In genomic region chr12:114411081-114411836, GRCh38 we compare ENCODE assay signal across 17 cellular contexts. TPM values are rescaled to one million over a fixed set of nuclear protein-coding genes. Genes with fewer than 3 reads are reported as not detected.
A peak's percentile ranks its signal among the peaks of the same experiment; 100 is the strongest.
DNase-seq lines count a peak whose midpoint lies in the region; ATAC-seq, FAIRE-seq and TF ChIP-seq lines count a peak whose summit lies in the region.
"Had no signal": no experiment of that assay in that cellular context is flagged by ENCODE, and none has a peak within 500 bp of the region (broad histone marks: within the 10 kb centered on the region; RNA-seq: fewer than 3 reads in every experiment).

No MANE protein-coding gene starts in this region.

- DNase-seq in AG10803 (ENCODE audit: low read depth) (peak; percentile 46), GM23248 (peak; percentile 74), endothelial cell of umbilical vein (ENCODE audit: low read depth, low spot score) (no peak), hepatocyte (ENCODE audit: low spot score) (no peak)
- DNase-seq in activated CD4-positive, alpha-beta T cell treated with anti-CD3 and anti-CD28 coated beads for 48 hours = no peak
- no peak for DNase-seq in stimulated activated naive CD4-positive, alpha-beta T cell (lab: John Stamatoyannopoulos, UW)
- DNase-seq: CD4-positive, alpha-beta T cell; DMS79; GF-D8; NCI-H146; NCI-H2227 treated with DMSO at 0.1 percent for 48 hours; NCI-H526; RPMI8226 had no signal

- H3K27ac ChIP-seq in GM23248 = peak overlapping the region; percentile 95
- no peak overlapping the region for H3K27ac ChIP-seq in endothelial cell of umbilical vein (ENCODE audit: insufficient read depth, low read depth, low read length)
- H3K27ac ChIP-seq in hepatocyte = peak overlapping the region; percentile 93

- H3K4me3 ChIP-seq in AG10803 (ENCODE audit: low read length) (peak overlapping the region; percentile 74), GM23248 (peak overlapping the region; percentile 91), endothelial cell of umbilical vein (replicated peaks in 1 of 3; ENCODE audit: insufficient read depth in 1 of 3, low read depth in 1 of 3, low read length in 3 of 3) (no peak overlapping the region), hepatocyte (no peak overlapping the region)

- H3F3A ChIP-seq in GM23248 (ENCODE audit: insufficient read depth) = peaks cover 35% of the 10 kb centered on the region; the same call in 1 of the 2 replicates

- intact Hi-C loops in endothelial cell of umbilical vein (cut with micrococcal nuclease) = no loop called here

- BruUV-seq in endothelial cell of umbilical vein (replicated peaks; lab: Mats Ljungman, UMichigan) = no TSS peak

- ATAC-seq in GM18907 (IDR thresholded peaks at IDR 0.05; ENCODE audit: unreplicated experiment) (no peak), HG03378 (IDR thresholded peaks at IDR 0.05; ENCODE audit: unreplicated experiment) (no peak)

- H3K9ac ChIP-seq in GM23248 (peak overlapping the region; percentile 95), endothelial cell of umbilical vein (replicated peaks; ENCODE audit: extremely low read depth, insufficient read depth, low read length) (no peak overlapping the region)

- CTCF ChIA-PET in endothelial cell of umbilical vein (lab: Charles Lee) = no interaction called here

- in situ Hi-C loops in GM23248 (cut with MboI) = no loop called here

- H3K4me1 ChIP-seq in GM23248 (ENCODE audit: insufficient read depth) (peaks cover 48% of the 10 kb centered on the region), endothelial cell of umbilical vein (ENCODE audit: control insufficient read depth, extremely low read depth, insufficient read depth, low read length) (no peaks in the 10 kb centered on the region), hepatocyte (ENCODE audit: insufficient read depth) (peaks cover 6% of the 10 kb centered on the region)

- TF ChIP-seq CTCF in AG10803 (conservative IDR thresholded peaks at IDR 0.05; ENCODE audit: low read length) (no peak), endothelial cell of umbilical vein (IDR thresholded peaks at IDR 0.05; ENCODE audit: extremely low read depth in 1 of 2, insufficient read depth in 1 of 2, low read depth in 1 of 2, low read length in 2 of 2) (no peak), hepatocyte (IDR thresholded peaks at IDR 0.05; ENCODE audit: poor library complexity) (no peak)

- no peaks in the 10 kb centered on the region for H3K9me2 ChIP-seq in GM23248 (ENCODE audit: insufficient read depth)
- H3K9me2 ChIP-seq in hepatocyte (replicated peaks; ENCODE audit: insufficient read depth) = no peaks in the 10 kb centered on the region

- H3K9me3 ChIP-seq in GM23248 (ENCODE audit: low read depth) (no peaks in the 10 kb centered on the region), endothelial cell of umbilical vein (replicated peaks; ENCODE audit: control insufficient read depth, insufficient read depth, low read length) (no peaks in the 10 kb centered on the region), hepatocyte (ENCODE audit: low read depth) (no peaks in the 10 kb centered on the region)
- H3K9me3 ChIP-seq: HAP-1 had no signal

- no peaks in the 10 kb centered on the region for H3K9me1 ChIP-seq in endothelial cell of umbilical vein (replicated peaks; ENCODE audit: control insufficient read depth, extremely low read depth, insufficient read depth, low read length)

- POLR2A ChIA-PET in endothelial cell of umbilical vein (lab: Charles Lee) = no interaction called here

- H3K36me3 ChIP-seq in GM23248 (ENCODE audit: low read depth) (no peaks in the 10 kb centered on the region), endothelial cell of umbilical vein (ENCODE audit: control insufficient read depth in 2 of 2, extremely low read depth in 1 of 2, insufficient read depth in 2 of 2, low read length in 2 of 2) (no peaks in the 10 kb centered on the region), hepatocyte (replicated peaks; ENCODE audit: insufficient read depth, low read depth) (no peaks in the 10 kb centered on the region)
- H3K36me3 ChIP-seq: HAP-1 had no signal

- H3K79me2 ChIP-seq in GM23248 (ENCODE audit: insufficient read depth) (peaks cover 100% of the 10 kb centered on the region), endothelial cell of umbilical vein (ENCODE audit: control insufficient read depth, insufficient read depth, low read length) (no peaks in the 10 kb centered on the region), hepatocyte (peaks cover 70% of the 10 kb centered on the region)

- 4 to 7% methylated on average over 14 of the region's 14 CpGs for WGBS in GM23248 (ENCODE audit: low coverage in 1 of 2, low lambda C conversion rate in 2 of 2, missing lambda C conversion rate in 2 of 2), 2 experiments
- WGBS in hepatocyte (ENCODE audit: low lambda C conversion rate, missing lambda C conversion rate) = 16% methylated on average over 14 of the region's 14 CpGs

- H2AFZ ChIP-seq in GM23248 (peak overlapping the region; percentile 57), endothelial cell of umbilical vein (ENCODE audit: low read depth, low read length) (no peak overlapping the region), hepatocyte (no peak overlapping the region)

- FAIRE-seq in endothelial cell of umbilical vein (lab: Jason Lieb, UNC) = no peak

- no peaks in the 10 kb centered on the region for H4K20me1 ChIP-seq in GM23248 (ENCODE audit: insufficient read depth)
- no peaks in the 10 kb centered on the region for H4K20me1 ChIP-seq in endothelial cell of umbilical vein (replicated peaks; ENCODE audit: control insufficient read depth, extremely low read depth, insufficient read depth, low read length)
- H4K20me1 ChIP-seq in hepatocyte (ENCODE audit: insufficient read depth, poor library complexity, severe bottlenecking) = no peaks in the 10 kb centered on the region

- H3K27me3 ChIP-seq in GM23248 (replicated peaks; ENCODE audit: insufficient read depth) = no peaks in the 10 kb centered on the region
- H3K27me3 ChIP-seq in endothelial cell of umbilical vein (ENCODE audit: control insufficient read depth in 2 of 2, insufficient read depth in 2 of 2, low read length in 2 of 2) = peaks cover 56 to 66% of the 10 kb centered on the region in 2 experiments
- peaks cover 99% of the 10 kb centered on the region for H3K27me3 ChIP-seq in hepatocyte

- dilution Hi-C loops in endothelial cell of umbilical vein (cut with MboI; ENCODE audit: extremely low pct_ligation_motif_present, low sequenced_read_pairs) = no loop called here

- no peak for TF ChIP-seq POLR2A in endothelial cell of umbilical vein (IDR thresholded peaks at IDR 0.05; ENCODE audit: low read depth, low read length)

- H3K4me2 ChIP-seq in GM23248 (ENCODE audit: unreplicated experiment) (peak overlapping the region; percentile 99), endothelial cell of umbilical vein (ENCODE audit: insufficient read depth, low read length) (no peak overlapping the region), hepatocyte (peak overlapping the region; percentile 86)

TF ChIP-seq in endothelial cell of umbilical vein, 7 proteins besides CTCF, POLR2A, EP300 and RAD21:
- TF ChIP-seq EZH2 (IDR thresholded peaks at IDR 0.05; ENCODE audit: borderline replicate concordance, low read depth, low read length, severe bottlenecking) (peak; percentile 32), JUN (IDR thresholded peaks at IDR 0.05; ENCODE audit: borderline replicate concordance, insufficient read depth, insufficient read length, low read depth) (no peak)

RNA-seq across cellular contexts. Expression of gene TBX5, which starts 5.3 kb away (rescaled TPM):
- total RNA-seq in GM23248 (2014; rRNA removed; shearing (Covaris generic)) = 23.9 and 30.0 TPM in 2 replicates
- polyA plus RNA-seq in GM23248 (2016; fragmentation: Nextera tagmentation; extraction: Ambion mirVana) = 24.5 and 27.5 TPM in 2 replicates
- not detected in 2 replicates for total RNA-seq in endothelial cell of umbilical vein
- polyA plus RNA-seq in endothelial cell of umbilical vein = not detected in 2 replicates
- polyA plus RNA-seq in endothelial cell of umbilical vein (2011; cell fraction: cytosol; rRNA removed) = not detected in 2 replicates
- polyA plus RNA-seq in endothelial cell of umbilical vein (2011; cell fraction: nucleus; rRNA removed) = not detected in 2 replicates
- polyA plus RNA-seq in endothelial cell of umbilical vein (2012) = not detected in 2 replicates
- polyA minus RNA-seq in endothelial cell of umbilical vein = not detected in 2 replicates
- not detected for polyA minus RNA-seq in endothelial cell of umbilical vein (2011; cell fraction: cytosol; rRNA and poly(A)+ RNA removed)
- not detected in 2 replicates for polyA minus RNA-seq in endothelial cell of umbilical vein (2011; cell fraction: nucleus; rRNA and poly(A)+ RNA removed)
- total RNA-seq in hepatocyte = 12.3 and 13.0 TPM in 2 replicates
- polyA plus RNA-seq in hepatocyte = 6.3 and 10.8 TPM in 2 replicates
- total RNA-seq: CD4-positive, alpha-beta T cell; OCI-LY7 had no signal

Comparison
In these comparisons a context has a peak if more than half of its experiments do, and no peak if none do; other contexts are left out.
1. DNase-seq: peak in AG10803 (single experiment) and GM23248 (single experiment); none in endothelial cell of umbilical vein (single experiment), hepatocyte (single experiment), activated CD4-positive, alpha-beta T cell treated with anti-CD3 and anti-CD28 coated beads for 48 hours (single experiment) and stimulated activated naive CD4-positive, alpha-beta T cell (0 of 6).
2. H3K4me3 ChIP-seq: peak in AG10803 (single experiment) and GM23248 (single experiment); none in endothelial cell of umbilical vein (0 of 3) and hepatocyte (single experiment).
3. RNA of gene TBX5, which starts 5.3 kb away (total RNA-seq): 23.9 to 30.0 TPM in GM23248 and 12.3 to 13.0 TPM in hepatocyte; not detected in endothelial cell of umbilical vein; every median in the first group is over 10 times any median in the second.